1 cellular context compared by ENCODE assay signal in genomic region chr10:77228559-77228958, GRCh38.
TF ChIP-seq lines count a peak whose summit lies in the region.

No MANE protein-coding gene starts in this region.

TF ChIP-seq in WTC11, 78 proteins besides CTCF, POLR2A, EP300 and RAD21 (continued from another document):
- no peak for TF ChIP-seq ZBTB43 (CRISPR knock-in tag; IDR thresholded peaks at IDR 0.05)
- no peak for TF ChIP-seq ZSCAN18 (CRISPR knock-in tag; IDR thresholded peaks at IDR 0.05)
- TF ChIP-seq E2F1 (CRISPR knock-in tag; IDR thresholded peaks at IDR 0.05), result no peak
- TF ChIP-seq RORB (CRISPR knock-in tag; IDR thresholded peaks at IDR 0.05), result no peak
